ENCODE assay signal across 8 cellular contexts in the genomic region with DNA sequence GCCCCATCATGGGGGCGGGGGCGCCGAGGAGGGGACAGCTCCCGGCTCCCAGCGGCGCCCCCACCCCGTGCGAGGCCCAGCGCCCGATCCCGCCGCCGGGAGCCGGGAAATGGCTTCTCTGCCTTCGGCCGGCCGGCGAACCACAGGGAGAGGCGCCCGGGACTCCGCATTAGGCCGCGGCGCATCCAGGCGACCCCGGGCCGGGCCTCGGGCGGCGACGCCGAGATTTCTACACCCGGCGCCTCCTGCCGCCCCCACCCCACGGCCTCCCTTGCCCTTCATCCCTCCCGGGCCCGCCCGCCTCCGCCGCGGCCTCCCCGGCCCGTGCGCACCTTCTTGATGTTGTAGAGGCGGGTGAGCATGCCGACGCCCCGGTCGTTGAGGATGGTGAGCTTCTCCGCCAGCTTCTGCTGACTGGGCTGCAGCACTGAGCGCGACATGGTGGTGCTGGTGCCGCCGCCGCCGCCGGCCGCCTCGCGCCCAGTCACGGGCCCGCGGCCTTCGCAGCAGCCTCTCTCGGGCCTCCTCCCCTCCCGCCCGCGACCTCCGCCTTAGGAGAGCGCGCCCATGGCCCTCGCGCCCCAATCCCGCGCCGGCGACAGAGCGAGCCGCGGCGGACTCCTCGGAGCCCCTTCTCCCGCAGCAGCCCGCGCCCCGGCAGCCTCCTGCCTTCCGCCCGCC. TPM values are rescaled to one million over a fixed set of nuclear protein-coding genes. Genes with fewer than 3 reads are reported as not detected.
A peak's percentile ranks its signal among the peaks of the same experiment; 100 is the strongest.
DNase-seq lines count a peak whose midpoint lies in the region; ATAC-seq, FAIRE-seq and TF ChIP-seq lines count a peak whose summit lies in the region.

No MANE protein-coding gene starts in this region.

- H3K9me1 ChIP-seq in keratinocyte (ENCODE audit: control insufficient read depth, extremely low read depth, insufficient read depth, low read length), result no peaks in the 10 kb centered on the region

- H3K36me3 ChIP-seq in bronchial epithelial cell (ENCODE audit: control insufficient read depth, insufficient read depth, low read length) (no peaks in the 10 kb centered on the region), keratinocyte (ENCODE audit: control insufficient read depth in 2 of 2, extremely low read depth in 1 of 2, insufficient read depth in 2 of 2, low read length in 2 of 2) (no peaks in the 10 kb centered on the region)

- no peaks in the 10 kb centered on the region for H3K9me3 ChIP-seq in keratinocyte (ENCODE audit: control insufficient read depth, low read depth, low read length)

- H3K9ac ChIP-seq in keratinocyte (ENCODE audit: control insufficient read depth, extremely low read depth, insufficient read depth, low read length), result peak overlapping the region; percentile 90

- H3K79me2 ChIP-seq in keratinocyte (ENCODE audit: control insufficient read depth, insufficient read depth, low read length), result peaks cover 51% of the 10 kb centered on the region

- DNase-seq in SW480 (ENCODE audit: low spot score) (peak; percentile 46), bronchial epithelial cell (ENCODE audit: low read depth) (no peak), keratinocyte (ENCODE audit: low read depth, low spot score) (no peak), OCI-M2 (lab: John Stamatoyannopoulos, UW; ENCODE audit: unreplicated experiment) (no peak)
- peak; percentile 45 for DNase-seq in stimulated activated CD4-positive, alpha-beta T cell treated with anti-CD3 and anti-CD28 coated beads, Interleukin-12 subunit alpha, Interleukin-12 subunit beta, amount 100 ng/mL, for 4 hours

- H3K4me2 ChIP-seq in keratinocyte (ENCODE audit: control insufficient read depth, extremely low read depth, insufficient read depth, low read depth, low read length), result peak overlapping the region; percentile 87

- TF ChIP-seq CTCF in C4-2B (conservative IDR thresholded peaks at IDR 0.05) (no peak), bronchial epithelial cell (IDR thresholded peaks at IDR 0.05; ENCODE audit: insufficient read depth, low read length, severe bottlenecking) (no peak), keratinocyte (optimal IDR thresholded peaks at IDR 0.05 in 1 of 3, IDR thresholded peaks at IDR 0.05 in 1 of 3, conservative IDR thresholded peaks at IDR 0.05 in 1 of 3; ENCODE audit: extremely low read depth in 1 of 3, insufficient read depth in 2 of 3, low read length in 3 of 3) (no peak)

- H3K4me1 ChIP-seq in keratinocyte (ENCODE audit: control insufficient read depth, extremely low read depth, insufficient read depth, low read length), result peaks cover 22% of the 10 kb centered on the region

- H3K27me3 ChIP-seq in bronchial epithelial cell (ENCODE audit: control insufficient read depth, insufficient read depth, low read length) (no peaks in the 10 kb centered on the region), keratinocyte (ENCODE audit: control insufficient read depth, extremely low read depth, insufficient read depth, low read length) (no peaks in the 10 kb centered on the region)

- peak overlapping the region; percentile 96 for H3K27ac ChIP-seq in C4-2B
- peak overlapping the region; percentile 93 for H3K27ac ChIP-seq in keratinocyte (ENCODE audit: control insufficient read depth, insufficient read depth, low read length)

- H2AFZ ChIP-seq in keratinocyte (ENCODE audit: control insufficient read depth, low read length), result peak overlapping the region; percentile 16

- peaks cover 9% of the 10 kb centered on the region for H4K20me1 ChIP-seq in keratinocyte (ENCODE audit: control insufficient read depth, extremely low read depth, insufficient read depth, low read length)

- dilution Hi-C loops in keratinocyte (cut with MboI; ENCODE audit: extremely low pct_ligation_motif_present, low sequenced_read_pairs), result no loop called here

- FAIRE-seq in bronchial epithelial cell (lab: Jason Lieb, UNC) (no peak), keratinocyte (lab: Jason Lieb, UNC) (no peak)

- peak; percentile 53 for ATAC-seq in GM18907 (IDR thresholded peaks at IDR 0.05; ENCODE audit: unreplicated experiment)
- peak; percentile 30 for ATAC-seq in HG03103 (IDR thresholded peaks at IDR 0.05; ENCODE audit: low read depth, unreplicated experiment)

- H3K4me3 ChIP-seq in bronchial epithelial cell (ENCODE audit: low read depth, low read length), result peak overlapping the region; percentile 70
- H3K4me3 ChIP-seq in keratinocyte (ENCODE audit: control insufficient read depth in 2 of 3, extremely low read depth in 1 of 3, insufficient read depth in 2 of 3, low read depth in 1 of 3, low read length in 3 of 3), result peak overlapping the region; percentile 70 to 94 (median 81)

RNA-seq across cellular contexts. Expression of a gene that starts 0.5 kb away (rescaled TPM):
- 180 and 214 TPM in 2 replicates for total RNA-seq in bronchial epithelial cell
- polyA plus RNA-seq in keratinocyte, result 149 to 207 TPM (median 176 TPM) in 3 replicates
- 108 TPM for polyA plus RNA-seq in keratinocyte (2011; ENCODE audit: low read depth)
- polyA plus RNA-seq in keratinocyte (2011; cell fraction: cytosol; rRNA removed), result 120 and 267 TPM in 2 replicates
- polyA plus RNA-seq in keratinocyte (2011; cell fraction: nucleus; rRNA removed), result 169 and 197 TPM in 2 replicates
- 93.3 and 109 TPM in 2 replicates for polyA plus RNA-seq in keratinocyte (2012; ENCODE audit: low replicate concordance)
- 28.8 to 208 TPM (median 111 TPM) in 3 replicates for polyA minus RNA-seq in keratinocyte
- polyA minus RNA-seq in keratinocyte (2011; cell fraction: cytosol; rRNA and poly(A)+ RNA removed), result 95.9 TPM
- 120 and 238 TPM in 2 replicates for polyA minus RNA-seq in keratinocyte (2011; cell fraction: nucleus; rRNA and poly(A)+ RNA removed)

RNA-seq across cellular contexts. Expression of a gene that starts 40.7 kb away (rescaled TPM):
- total RNA-seq in bronchial epithelial cell, result under 0.01 and 0.38 TPM in 2 replicates
- 0.39 to 1.1 TPM (median 0.73 TPM) in 3 replicates for polyA plus RNA-seq in keratinocyte
- polyA plus RNA-seq in keratinocyte (2011; ENCODE audit: low read depth), result 0.74 TPM
- polyA plus RNA-seq in keratinocyte (2011; cell fraction: cytosol; rRNA removed), result 0.29 and 0.83 TPM in 2 replicates
- 0.23 and 0.57 TPM in 2 replicates for polyA plus RNA-seq in keratinocyte (2011; cell fraction: nucleus; rRNA removed)
- polyA plus RNA-seq in keratinocyte (2012; ENCODE audit: low replicate concordance), result 0.22 and 0.41 TPM in 2 replicates
- 0.64 to 1.4 TPM (median 0.92 TPM) in 3 replicates for polyA minus RNA-seq in keratinocyte
- 0.58 TPM for polyA minus RNA-seq in keratinocyte (2011; cell fraction: cytosol; rRNA and poly(A)+ RNA removed)
- 0.53 and 0.54 TPM in 2 replicates for polyA minus RNA-seq in keratinocyte (2011; cell fraction: nucleus; rRNA and poly(A)+ RNA removed)

Comparison
In these comparisons a context has a peak if more than half of its experiments do, and no peak if none do; other contexts are left out.
1. DNase-seq: peak in SW480 (single experiment) and stimulated activated CD4-positive, alpha-beta T cell treated with anti-CD3 and anti-CD28 coated beads, Interleukin-12 subunit alpha, Interleukin-12 subunit beta, amount 100 ng/mL, for 4 hours (single experiment); none in bronchial epithelial cell (single experiment), keratinocyte (single experiment) and OCI-M2 (single experiment).